Comparison of ENCODE assay signal across 10 cellular contexts in genomic region chr13:80716610-80717081, GRCh38.
DNase-seq lines count a peak whose midpoint lies in the region; ATAC-seq lines count a peak whose summit lies in the region.
"Had no signal": no experiment of that assay in that cellular context is flagged by ENCODE, and none has a peak within 500 bp of the region (broad histone marks: within the 10 kb centered on the region; RNA-seq: fewer than 3 reads in every experiment).

No MANE protein-coding gene starts in this region.

- H3K9me3 Mint-ChIP-seq in activated naive CD8-positive, alpha-beta T cell treated with anti-CD3 and anti-CD28 coated beads, Interleukin-2, amount 50 U/mL, for 24 hours = peaks cover 13% of the 10 kb centered on the region

- no peaks in the 10 kb centered on the region for H3K36me3 ChIP-seq in thymus (ENCODE audit: control insufficient read depth, insufficient read depth)

- ATAC-seq in right cardiac atrium = peak; percentile 84 to 89
- ATAC-seq in HG02938 (IDR thresholded peaks at IDR 0.05; ENCODE audit: unreplicated experiment) = no peak
- ATAC-seq in activated naive CD8-positive, alpha-beta T cell treated with anti-CD3 and anti-CD28 coated beads, Interleukin-2, amount 50 U/mL, for 24 hours = no peak
- ATAC-seq: activated CD8-positive, alpha-beta memory T cell treated with anti-CD3 and anti-CD28 coated beads, Interleukin-2, amount 10 ng/mL, durations not matched to agents 7 days and 5 days had no signal

- H3K36me3 Mint-ChIP-seq in activated naive CD8-positive, alpha-beta T cell treated with anti-CD3 and anti-CD28 coated beads, Interleukin-2, amount 50 U/mL, for 24 hours (ENCODE audit: low read depth) = no peaks in the 10 kb centered on the region
- H3K36me3 Mint-ChIP-seq: activated CD8-positive, alpha-beta memory T cell treated with anti-CD3 and anti-CD28 coated beads, Interleukin-2, amount 10 ng/mL, durations not matched to agents 7 days and 5 days had no signal

- DNase-seq in SKM-1 treated with dmso at 0.1 percent for 144 hours (lab: John Stamatoyannopoulos, UW; ENCODE audit: unreplicated experiment) (peak; percentile 29), SKM-1 (lab: John Stamatoyannopoulos, UW; ENCODE audit: unreplicated experiment) (no peak), SIG-M5 (lab: John Stamatoyannopoulos, UW) (peak; percentile 21), right cardiac atrium (peak; percentile 55 to 63 (median 58)), occipital lobe (lab: John Stamatoyannopoulos, UW) (no peak)
- DNase-seq in activated naive CD8-positive, alpha-beta T cell treated with anti-CD3 and anti-CD28 coated beads, Interleukin-2, amount 50 U/mL, for 24 hours = no peak
- DNase-seq: activated CD8-positive, alpha-beta memory T cell treated with anti-CD3 and anti-CD28 coated beads, Interleukin-2, amount 10 ng/mL, durations not matched to agents 7 days and 5 days; NK-92 treated with Interleukin-12 subunit alpha and Interleukin-12 subunit beta, amount 100 ng/mL, for 24 hours had no signal

- H3K4me1 Mint-ChIP-seq in activated naive CD8-positive, alpha-beta T cell treated with anti-CD3 and anti-CD28 coated beads, Interleukin-2, amount 50 U/mL, for 24 hours = peaks cover 2% of the 10 kb centered on the region
- H3K4me1 Mint-ChIP-seq: activated CD8-positive, alpha-beta memory T cell treated with anti-CD3 and anti-CD28 coated beads, Interleukin-2, amount 10 ng/mL, durations not matched to agents 7 days and 5 days had no signal

- H3K4me1 ChIP-seq in right cardiac atrium (ENCODE audit: control insufficient read depth, insufficient read depth, low read length) (peaks cover 6% of the 10 kb centered on the region), thymus (ENCODE audit: control insufficient read depth, insufficient read depth, low read length) (no peaks in the 10 kb centered on the region)

- 30% methylated on average over 5 of the region's 5 CpGs for WGBS in right cardiac atrium
- WGBS in thymus = 28% methylated on average over 5 of the region's 5 CpGs

- intact Hi-C loops in right cardiac atrium (cut with DNase I) = no loop called here

- H3K9me3 ChIP-seq in right cardiac atrium (ENCODE audit: control insufficient read depth, low read length) (no peaks in the 10 kb centered on the region), thymus (ENCODE audit: control insufficient read depth) (no peaks in the 10 kb centered on the region)

- H3K4me3 ChIP-seq in right cardiac atrium (ENCODE audit: low read length) (no peak overlapping the region), thymus (ENCODE audit: low read length) (no peak overlapping the region)

- H3K27ac ChIP-seq in right cardiac atrium (ENCODE audit: low read length) (peak overlapping the region; percentile 52), thymus (ENCODE audit: low read depth) (peak overlapping the region; percentile 13)

- no peak overlapping the region for H3K27ac Mint-ChIP-seq in activated naive CD8-positive, alpha-beta T cell treated with anti-CD3 and anti-CD28 coated beads, Interleukin-2, amount 50 U/mL, for 24 hours
- H3K27ac Mint-ChIP-seq: activated CD8-positive, alpha-beta memory T cell treated with anti-CD3 and anti-CD28 coated beads, Interleukin-2, amount 10 ng/mL, durations not matched to agents 7 days and 5 days had no signal

- no peak overlapping the region for H3K4me3 Mint-ChIP-seq in activated naive CD8-positive, alpha-beta T cell treated with anti-CD3 and anti-CD28 coated beads, Interleukin-2, amount 50 U/mL, for 24 hours
- H3K4me3 Mint-ChIP-seq: activated CD8-positive, alpha-beta memory T cell treated with anti-CD3 and anti-CD28 coated beads, Interleukin-2, amount 10 ng/mL, durations not matched to agents 7 days and 5 days had no signal

- no peaks in the 10 kb centered on the region for H3K27me3 ChIP-seq in right cardiac atrium (ENCODE audit: control insufficient read depth, insufficient read depth)
- H3K27me3 ChIP-seq in thymus (ENCODE audit: control insufficient read depth, insufficient read depth) = no peaks in the 10 kb centered on the region

- H3K27me3 Mint-ChIP-seq in activated naive CD8-positive, alpha-beta T cell treated with anti-CD3 and anti-CD28 coated beads, Interleukin-2, amount 50 U/mL, for 24 hours = no peaks in the 10 kb centered on the region
- H3K27me3 Mint-ChIP-seq: activated CD8-positive, alpha-beta memory T cell treated with anti-CD3 and anti-CD28 coated beads, Interleukin-2, amount 10 ng/mL, durations not matched to agents 7 days and 5 days had no signal

Comparison
In these comparisons a context has a peak if more than half of its experiments do, and no peak if none do; other contexts are left out.
1. DNase-seq: peak in SKM-1 treated with dmso at 0.1 percent for 144 hours (single experiment), SIG-M5 (single experiment) and right cardiac atrium (3 of 3); none in SKM-1 (single experiment), activated naive CD8-positive, alpha-beta T cell treated with anti-CD3 and anti-CD28 coated beads, Interleukin-2, amount 50 U/mL, for 24 hours (single experiment) and occipital lobe (single experiment).
2. ATAC-seq: peak in right cardiac atrium (2 of 2); none in HG02938 (single experiment) and activated naive CD8-positive, alpha-beta T cell treated with anti-CD3 and anti-CD28 coated beads, Interleukin-2, amount 50 U/mL, for 24 hours (single experiment).